Comparison of ENCODE assay signal across 8 cellular contexts in the genomic region with DNA sequence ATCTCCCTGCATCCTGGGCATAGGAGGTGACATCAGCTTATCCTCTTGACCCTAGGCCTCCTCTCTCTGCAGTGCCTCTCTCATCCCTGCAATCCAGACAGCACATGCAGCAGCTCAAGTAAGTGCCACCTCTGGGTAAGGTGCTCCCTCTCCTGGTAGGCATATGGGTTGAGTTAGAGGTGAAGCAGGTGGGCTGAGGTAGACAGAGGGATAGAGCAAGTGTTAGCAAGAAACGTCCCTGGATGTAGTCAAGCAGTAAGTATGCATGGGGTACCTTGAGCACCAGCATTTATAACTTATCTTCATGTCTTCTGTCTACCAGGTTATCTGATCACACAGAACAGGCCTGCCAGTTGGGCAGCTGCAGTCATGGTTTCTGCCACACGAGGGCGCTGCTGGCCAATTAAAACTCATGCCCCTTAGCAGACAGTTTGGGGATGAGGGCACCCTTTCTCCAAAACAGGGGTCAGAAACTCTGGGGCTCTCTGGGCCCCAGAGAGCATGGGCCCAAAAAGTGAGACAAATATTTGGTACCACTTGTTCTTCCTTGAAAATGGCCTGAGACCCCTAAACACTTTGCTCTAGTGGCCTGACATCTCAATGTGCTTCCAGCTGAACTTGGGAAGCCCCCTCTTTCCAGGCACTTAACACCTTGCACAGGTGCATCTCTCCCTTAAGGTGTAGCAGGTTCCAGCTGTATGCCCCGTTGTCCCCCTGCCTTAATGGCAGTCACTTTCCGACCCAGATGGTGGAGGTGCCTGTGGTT. TPM values are rescaled to one million over a fixed set of nuclear protein-coding genes. Genes with fewer than 3 reads are reported as not detected.
A peak's percentile ranks its signal among the peaks of the same experiment; 100 is the strongest.
DNase-seq lines count a peak whose midpoint lies in the region; ATAC-seq and TF ChIP-seq lines count a peak whose summit lies in the region.

No MANE protein-coding gene starts in this region.

- H3K9me3 Mint-ChIP-seq in CD14-positive monocyte (peaks cover 0 to 3% (median 0%) of the 10 kb centered on the region in 7 donors), HFFc6 (no peaks in the 10 kb centered on the region)

- H3K36me3 Mint-ChIP-seq in CD14-positive monocyte (peaks cover 64 to 89% of the 10 kb centered on the region in 2 donors), HFFc6 (ENCODE audit: low read depth) (peaks cover 10% of the 10 kb centered on the region; the same call in 1 of the 2 replicates)

- CTCF ChIA-PET in RWPE1 (lab: Yijun Ruan, JAX): interaction anchor here (0.5 to 2.6 kb wide), 22 partner anchors 9 to 341 kb away, joined by 3 to 15 read pairs (median 4); no protein-coding TSS in a partner anchor

- no peak overlapping the region for H3K4me3 Mint-ChIP-seq in CD14-positive monocyte
- H3K4me3 Mint-ChIP-seq in HFFc6: no peak overlapping the region

- H3K27me3 ChIP-seq in upper lobe of right lung: no peaks in the 10 kb centered on the region

- POLR2A ChIA-PET in RWPE1 (lab: Yijun Ruan, JAX; ENCODE audit: low non-redundant PET): no interaction called here

- ATAC-seq in upper lobe of right lung (peak; percentile 83), HG02973 (IDR thresholded peaks at IDR 0.05; ENCODE audit: unreplicated experiment) (no peak)

- H3K4me1 ChIP-seq in upper lobe of right lung: peaks cover 7% of the 10 kb centered on the region

- intact Hi-C loops in CD14-positive monocyte (cut with micrococcal nuclease): loop anchor here (5.0 to 10.0 kb wide), 3 partner anchors 74 to 207 kb away; no protein-coding TSS in a partner anchor
- intact Hi-C loops in upper lobe of right lung (cut with DNase I): loop anchor here (5.0 kb wide), 1 partner anchor 74 kb away; no protein-coding TSS in a partner anchor

- peaks cover 0 to 2% (median 0%) of the 10 kb centered on the region in 3 donors for H3K27me3 Mint-ChIP-seq in CD14-positive monocyte (ENCODE audit: low read depth in 3 of 3)
- H3K27me3 Mint-ChIP-seq in HFFc6 (ENCODE audit: insufficient read depth): 0 out of 2 replicates have a peak, but pooled peaks cover 2% of the 10 kb centered on the region

- H3K36me3 ChIP-seq in upper lobe of right lung: peaks cover 53% of the 10 kb centered on the region

- no peaks in the 10 kb centered on the region for H3K9me3 ChIP-seq in upper lobe of right lung

- H3K4me1 Mint-ChIP-seq in CD14-positive monocyte (peaks cover 18% of the 10 kb centered on the region), HFFc6 (ENCODE audit: low read depth) (peaks cover 15% of the 10 kb centered on the region)

- H3K27ac Mint-ChIP-seq in CD14-positive monocyte (no peak overlapping the region), HFFc6 (no peak overlapping the region)

- no peak overlapping the region for H3K4me3 ChIP-seq in upper lobe of right lung

- DNase-seq in CD14-positive monocyte (ENCODE audit: low spot score) (peak; percentile 56), HFFc6 (peak; percentile 22), RWPE1 (ENCODE audit: low spot score) (peak; percentile 60), activated gamma-delta T cell (lab: John Stamatoyannopoulos, UW) (peak; percentile 39), glomerular visceral epithelial cell (ENCODE audit: extremely low spot score) (peak; percentile 54), pons (ENCODE audit: low spot score) (peak; percentile 32), upper lobe of right lung (peak; percentile 78)

- TF ChIP-seq CTCF in CD14-positive monocyte (IDR thresholded peaks at IDR 0.05): peak; percentile 95
- peak; percentile 98 for TF ChIP-seq CTCF in HFFc6 (IDR thresholded peaks at IDR 0.05)
- TF ChIP-seq CTCF in RWPE1 (conservative IDR thresholded peaks at IDR 0.05; ENCODE audit: low read depth): peak; percentile 94
- TF ChIP-seq CTCF in upper lobe of right lung (IDR thresholded peaks at IDR 0.05): peak; percentile 93

- H3K27ac ChIP-seq in RWPE1 (no peak overlapping the region), upper lobe of right lung (no peak overlapping the region)

RNA-seq across cellular contexts. Expression of a gene that starts 59.8 kb away (rescaled TPM):
- polyA plus RNA-seq in CD14-positive monocyte: not detected
- total RNA-seq in HFFc6 (2021; fragmentation: NEBNext Ultra II Directional; extraction: Animal tissue kit (Norgen Biotek cat#: 25700)): not detected
- not detected for total RNA-seq in upper lobe of right lung

Comparison
In these comparisons a context has a peak if more than half of its experiments do, and no peak if none do; other contexts are left out.
1. DNase-seq: peak in every context shown above with its lines; median percentile 78 in upper lobe of right lung; 60 in RWPE1; 56 in CD14-positive monocyte; 54 in glomerular visceral epithelial cell; 39 in activated gamma-delta T cell; 32 in pons; 22 in HFFc6.